10 cellular contexts compared by ENCODE assay signal in genomic region chr1:7549277-7549676, GRCh38.
DNase-seq lines count a peak whose midpoint lies in the region; TF ChIP-seq lines count a peak whose summit lies in the region.
"Had no signal": no experiment of that assay in that cellular context is flagged by ENCODE, and none has a peak within 500 bp of the region (broad histone marks: within the 10 kb centered on the region; RNA-seq: fewer than 3 reads in every experiment).

No MANE protein-coding gene starts in this region.

- H3K9ac ChIP-seq in colonic mucosa (ENCODE audit: low read depth in 2 of 2, low read length in 2 of 2) = no peak overlapping the region

- no peak overlapping the region for H3K4me3 Mint-ChIP-seq in mesothelial cell of epicardium

- H3K36me3 Mint-ChIP-seq in mesothelial cell of epicardium = no peaks in the 10 kb centered on the region
- H3K36me3 Mint-ChIP-seq: naive B cell had no signal

- peak; percentile 85 for DNase-seq in EH (ENCODE audit: low read depth)
- peak; percentile 99 for DNase-seq in M059J (ENCODE audit: low read depth)
- DNase-seq in amniotic stem cell (lab: John Stamatoyannopoulos, UW) = peak; percentile 74
- DNase-seq in mesothelial cell of epicardium (ENCODE audit: low spot score in 2 of 2, unreplicated experiment in 2 of 2) = no peak
- no peak for DNase-seq in H7
- DNase-seq in NCI-H1092 treated with DMSO at 0.1 percent for 48 hours (lab: John Stamatoyannopoulos, UW) = no peak
- DNase-seq in colonic mucosa = no peak
- DNase-seq in ecto neural progenitor cell (ENCODE audit: low spot score) = no peak
- DNase-seq: naive B cell had no signal

- H3K4me1 ChIP-seq in colonic mucosa = no peaks in the 10 kb centered on the region

- H3K27me3 Mint-ChIP-seq in mesothelial cell of epicardium (ENCODE audit: low read depth) = peaks cover 4% of the 10 kb centered on the region

- intact Hi-C loops in colonic mucosa (cut with DNase I) = no loop called here

- TF ChIP-seq CTCF in mesothelial cell of epicardium (IDR thresholded peaks at IDR 0.05; ENCODE audit: unreplicated experiment) = no peak
- TF ChIP-seq CTCF in colonic mucosa (IDR thresholded peaks at IDR 0.05) = no peak

- H3K27ac Mint-ChIP-seq in mesothelial cell of epicardium = peak overlapping the region; percentile 67
- H3K27ac Mint-ChIP-seq: naive B cell had no signal

- H3K4me3 ChIP-seq in H7 (ENCODE audit: insufficient read depth, low read depth, low read length) (no peak overlapping the region), colonic mucosa (no peak overlapping the region)
- H3K4me3 ChIP-seq: PC-9 had no signal

- H3K4me1 Mint-ChIP-seq in mesothelial cell of epicardium = peaks cover 18% of the 10 kb centered on the region

- no peaks in the 10 kb centered on the region for H3K36me3 ChIP-seq in H7 (replicated peaks; ENCODE audit: control insufficient read depth, insufficient read depth, low read length)
- H3K36me3 ChIP-seq in colonic mucosa = no peaks in the 10 kb centered on the region

- H3K9me3 Mint-ChIP-seq in mesothelial cell of epicardium = peaks cover 14% of the 10 kb centered on the region
- H3K9me3 Mint-ChIP-seq: naive B cell had no signal

- H3K27ac ChIP-seq in colonic mucosa = no peak overlapping the region
- H3K27ac ChIP-seq: PC-9 had no signal

- H3K27me3 ChIP-seq in H7 (ENCODE audit: control insufficient read depth, insufficient read depth, low read length) (no peaks in the 10 kb centered on the region), colonic mucosa (no peaks in the 10 kb centered on the region)

- no peaks in the 10 kb centered on the region for H3K9me3 ChIP-seq in colonic mucosa

Comparison
In these comparisons a context has a peak if more than half of its experiments do, and no peak if none do; other contexts are left out.
1. DNase-seq: peak in EH (single experiment), M059J (single experiment) and amniotic stem cell (single experiment); none in mesothelial cell of epicardium (0 of 2), H7 (single experiment), NCI-H1092 treated with DMSO at 0.1 percent for 48 hours (single experiment), colonic mucosa (single experiment) and ecto neural progenitor cell (single experiment).